In genomic region chr9:78213696-78214095, GRCh38 we compare ENCODE assay signal across 8 cellular contexts. TPM values are rescaled to one million over a fixed set of nuclear protein-coding genes. Genes with fewer than 3 reads are reported as not detected.
DNase-seq lines count a peak whose midpoint lies in the region; ATAC-seq and TF ChIP-seq lines count a peak whose summit lies in the region.

No MANE protein-coding gene starts in this region.

- ATAC-seq in HG03159 (IDR thresholded peaks at IDR 0.05; ENCODE audit: unreplicated experiment): peak; percentile 50
- peak; percentile 42 for ATAC-seq in lung (ENCODE audit: insufficient read depth, low FRiP score)
- ATAC-seq in HG02870 (IDR thresholded peaks at IDR 0.05; ENCODE audit: unreplicated experiment): no peak
- no peak for ATAC-seq in HG03280 (IDR thresholded peaks at IDR 0.05; ENCODE audit: unreplicated experiment)
- ATAC-seq in HG03520 (IDR thresholded peaks at IDR 0.05; ENCODE audit: unreplicated experiment): no peak

- DNase-seq in EH (ENCODE audit: low read depth) (peak; percentile 28), amniotic stem cell (lab: John Stamatoyannopoulos, UW) (peak; percentile 16), lung (ENCODE audit: low spot score) (no peak)
- no peak for DNase-seq in activated naive CD4-positive, alpha-beta T cell (lab: John Stamatoyannopoulos, UW)

- TF ChIP-seq CTCF in lung (IDR thresholded peaks at IDR 0.05; ENCODE audit: control extremely low read depth, extremely low read depth): peak; percentile 20

- no peaks in the 10 kb centered on the region for H3K4me1 ChIP-seq in lung (ENCODE audit: control insufficient read depth in 2 of 2, insufficient read depth in 2 of 2, low read length in 2 of 2)

- H3K27ac ChIP-seq in lung (ENCODE audit: low read depth in 1 of 2, low read length in 1 of 2): no peak overlapping the region

- WGBS in lung, 2 donors: 8 to 12% methylated on average over 4 of the region's 4 CpGs

- no peaks in the 10 kb centered on the region for H3K9me3 ChIP-seq in lung (ENCODE audit: control insufficient read depth in 2 of 2, insufficient read depth in 1 of 2, low read length in 1 of 2)

- no peaks in the 10 kb centered on the region for H3K36me3 ChIP-seq in lung (ENCODE audit: control insufficient read depth in 2 of 2, insufficient read depth in 2 of 2, low read length in 2 of 2)

- H3K27me3 ChIP-seq in lung (ENCODE audit: control insufficient read depth, insufficient read depth): no peaks in the 10 kb centered on the region

- no peak overlapping the region for H3K4me3 ChIP-seq in lung

RNA-seq across cellular contexts. Expression of gene CEP78, which starts 22.2 kb away (rescaled TPM):
- total RNA-seq in lung: 10 to 100 TPM; 15.3 to 38.0 TPM
- 1 to 10 TPM; 3.7 to 8.0 TPM for polyA plus RNA-seq in lung

Comparison
In these comparisons a context has a peak if more than half of its experiments do, and no peak if none do; other contexts are left out.
1. DNase-seq: peak in EH (single experiment) and amniotic stem cell (single experiment); none in lung (single experiment) and activated naive CD4-positive, alpha-beta T cell (0 of 4).
2. ATAC-seq: peak in HG03159 (single experiment) and lung (single experiment); none in HG02870 (single experiment), HG03280 (single experiment) and HG03520 (single experiment).